ENCODE assay signal across 1 cellular context in the genomic region with DNA sequence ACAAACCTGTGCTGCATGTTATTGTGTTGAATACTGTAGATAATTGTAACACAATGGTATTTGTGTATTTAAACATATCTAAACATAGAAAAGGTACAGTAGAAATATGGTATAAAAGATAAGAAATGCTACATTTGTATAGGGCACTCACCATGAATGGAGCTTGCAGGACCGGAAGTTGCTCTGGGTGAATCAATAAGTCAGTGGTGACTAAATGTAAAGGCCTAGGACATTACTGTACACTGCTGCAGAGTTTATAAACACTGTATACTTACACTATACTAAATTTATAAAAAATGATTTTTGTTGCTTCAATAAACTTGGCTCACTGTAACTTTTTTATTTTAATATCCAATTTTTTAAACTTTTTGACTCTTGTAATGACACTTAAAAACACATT.
TF ChIP-seq lines count a peak whose summit lies in the region.

No MANE protein-coding gene starts in this region.

TF ChIP-seq in endothelial cell of umbilical vein, 7 proteins besides CTCF, POLR2A, EP300 and RAD21:
- no peak for TF ChIP-seq JUN (IDR thresholded peaks at IDR 0.05; ENCODE audit: borderline replicate concordance, insufficient read depth, insufficient read length, low read depth)
- TF ChIP-seq POLR2AphosphoS5 (IDR thresholded peaks at IDR 0.05; ENCODE audit: insufficient read depth, low read depth, low read length) = no peak
- no peak for TF ChIP-seq GATA2 (IDR thresholded peaks at IDR 0.05; ENCODE audit: insufficient read depth, insufficient read length, low read depth, low read length)
- no peak for TF ChIP-seq EZH2 (IDR thresholded peaks at IDR 0.05; ENCODE audit: borderline replicate concordance, low read depth, low read length, severe bottlenecking)
- peak; percentile 34 for TF ChIP-seq FOS (IDR thresholded peaks at IDR 0.05; ENCODE audit: borderline replicate concordance, insufficient read depth, low read length)
- TF ChIP-seq MYC (IDR thresholded peaks at IDR 0.05; ENCODE audit: low read depth, low read length) = no peak
